Comparison of ENCODE assay signal across 23 cellular contexts in genomic region chr5:38330207-38330606, GRCh38.
DNase-seq lines count a peak whose midpoint lies in the region; ATAC-seq, FAIRE-seq and TF ChIP-seq lines count a peak whose summit lies in the region.
"Had no signal": no experiment of that assay in that cellular context is flagged by ENCODE, and none has a peak within 500 bp of the region (broad histone marks: within the 10 kb centered on the region; RNA-seq: fewer than 3 reads in every experiment).

No MANE protein-coding gene starts in this region.

- H3K36me3 Mint-ChIP-seq in effector memory CD8-positive, alpha-beta T cell (ENCODE audit: insufficient read depth): no peaks in the 10 kb centered on the region
- H3K36me3 Mint-ChIP-seq: neural progenitor cell; stimulated activated effector memory CD8-positive, alpha-beta T cell treated with anti-CD3 and anti-CD28 coated beads, Interleukin-12 subunit alpha, Interleukin-12 subunit beta, amount 100 ng/mL, for 72 hours had no signal

- H3K4me3 Mint-ChIP-seq in effector memory CD8-positive, alpha-beta T cell: no peak overlapping the region
- H3K4me3 Mint-ChIP-seq: CD4-positive, alpha-beta T cell; neural progenitor cell; stimulated activated effector memory CD8-positive, alpha-beta T cell treated with anti-CD3 and anti-CD28 coated beads, Interleukin-12 subunit alpha, Interleukin-12 subunit beta, amount 100 ng/mL, for 72 hours had no signal

- no peak for ATAC-seq in effector memory CD8-positive, alpha-beta T cell (replicated peaks)
- ATAC-seq: GM12878; heart left ventricle; PC-3; stimulated activated effector memory CD8-positive, alpha-beta T cell treated with anti-CD3 and anti-CD28 coated beads, Interleukin-12 subunit alpha, Interleukin-12 subunit beta, amount 100 ng/mL, for 72 hours had no signal

- H3K36me3 ChIP-seq in GM23248 (ENCODE audit: low read depth): no peaks in the 10 kb centered on the region
- no peaks in the 10 kb centered on the region for H3K36me3 ChIP-seq in SJSA1
- H3K36me3 ChIP-seq: heart left ventricle, left ventricle myocardium inferior, neural progenitor cell, SJCRH30 had no signal

- no peak overlapping the region for H2AFZ ChIP-seq in GM23248
- H2AFZ ChIP-seq: neural progenitor cell had no signal

- H3K9me3 ChIP-seq in GM23248 (ENCODE audit: low read depth) (no peaks in the 10 kb centered on the region), SJSA1 (replicated peaks) (peaks cover 3% of the 10 kb centered on the region; the same call in 1 of the 2 replicates)
- H3K9me3 ChIP-seq: left ventricle myocardium inferior, SJCRH30 had no signal

- H3K9me2 ChIP-seq in GM23248 (ENCODE audit: insufficient read depth): no peaks in the 10 kb centered on the region

- in situ Hi-C loops in GM23248 (cut with MboI): no loop called here

- no peak overlapping the region for H3K9ac ChIP-seq in GM23248
- H3K9ac ChIP-seq: neural progenitor cell had no signal

- H3K27me3 ChIP-seq in GM23248 (replicated peaks; ENCODE audit: insufficient read depth) (no peaks in the 10 kb centered on the region), SJSA1 (replicated peaks) (no peaks in the 10 kb centered on the region)
- H3K27me3 ChIP-seq: heart left ventricle, neural progenitor cell, SJCRH30 had no signal

- 0 out of 2 replicates have a peak overlapping the region, but pooled peaks have one; percentile 12 for H3K27ac ChIP-seq in GM23248
- H3K27ac ChIP-seq in SJSA1: peak overlapping the region; percentile 61
- H3K27ac ChIP-seq: heart left ventricle, left ventricle myocardium inferior, neural progenitor cell, SJCRH30 had no signal

- peaks cover 8% of the 10 kb centered on the region; the same call in 1 of the 2 replicates for H3F3A ChIP-seq in GM23248 (ENCODE audit: insufficient read depth)

- peaks cover 0 to 5% of the 10 kb centered on the region in 2 donors for H3K9me3 Mint-ChIP-seq in effector memory CD8-positive, alpha-beta T cell
- H3K9me3 Mint-ChIP-seq: CD4-positive, alpha-beta T cell; stimulated activated effector memory CD8-positive, alpha-beta T cell treated with anti-CD3 and anti-CD28 coated beads, Interleukin-12 subunit alpha, Interleukin-12 subunit beta, amount 100 ng/mL, for 72 hours had no signal

- TF ChIP-seq CTCF in fibroblast of mammary gland (conservative IDR thresholded peaks at IDR 0.05; ENCODE audit: control insufficient read depth, insufficient read depth, low read depth, low read length): no peak

- H3K4me1 ChIP-seq in GM23248 (ENCODE audit: insufficient read depth): peaks cover 16% of the 10 kb centered on the region
- peaks cover 23% of the 10 kb centered on the region for H3K4me1 ChIP-seq in SJSA1 (replicated peaks)
- H3K4me1 ChIP-seq: heart left ventricle, left ventricle myocardium inferior, neural progenitor cell had no signal

- peak; percentile 72 for DNase-seq in GM23248
- DNase-seq in SJSA1 (ENCODE audit: low read depth in 1 of 2, low spot score in 2 of 2): peak; percentile 53 to 72
- peak; percentile 3 for DNase-seq in fibroblast of mammary gland (ENCODE audit: low read depth)
- peak; percentile 71 for DNase-seq in urothelium cell line (ENCODE audit: low spot score)
- DNase-seq in effector memory CD8-positive, alpha-beta T cell: no peak
- DNase-seq in foreskin melanocyte: no peak
- DNase-seq in NCI-H446 treated with DMSO at 0.1 percent for 48 hours (lab: John Stamatoyannopoulos, UW): no peak
- DNase-seq: activated CD4-positive, alpha-beta T cell treated with anti-CD3 and anti-CD28 coated beads for 4 hours; activated naive CD4-positive, alpha-beta T cell treated with anti-CD3 and anti-CD28 coated beads, Interleukin-2, amount 50 U/mL, for 16 hours; aorta; CD4-positive, alpha-beta T cell; effector CD4-positive, alpha-beta T cell; heart left ventricle; left ventricle myocardium inferior; NCI-H1105 treated with DMSO at 0.1 percent for 48 hours; NCI-H2029 treated with DMSO at 0.1 percent for 48 hours; NCI-H345; PC-3; SJCRH30; stimulated activated CD4-positive, alpha-beta T cell treated with anti-CD3 and anti-CD28 coated beads, Interleukin-1b, Interleukin-23, amount 100 ng/mL, for 48 hours had no signal

- FAIRE-seq in urothelium cell line (lab: Jason Lieb, UNC): no peak
- FAIRE-seq: GM12878 had no signal

- no peaks in the 10 kb centered on the region for H3K79me2 ChIP-seq in GM23248 (ENCODE audit: insufficient read depth)

- no peaks in the 10 kb centered on the region for H4K20me1 ChIP-seq in GM23248 (ENCODE audit: insufficient read depth)

- H3K4me3 ChIP-seq in GM23248 (no peak overlapping the region), SJSA1 (no peak overlapping the region), fibroblast of mammary gland (ENCODE audit: control insufficient read depth, low read depth, low read length) (no peak overlapping the region)
- H3K4me3 ChIP-seq: GM12878, heart left ventricle, left ventricle myocardium inferior, neural progenitor cell, SJCRH30 had no signal

- no peak overlapping the region for H3K27ac Mint-ChIP-seq in effector memory CD8-positive, alpha-beta T cell
- H3K27ac Mint-ChIP-seq: CD4-positive, alpha-beta T cell; neural progenitor cell; stimulated activated effector memory CD8-positive, alpha-beta T cell treated with anti-CD3 and anti-CD28 coated beads, Interleukin-12 subunit alpha, Interleukin-12 subunit beta, amount 100 ng/mL, for 72 hours had no signal

- peaks cover 0 to 7% of the 10 kb centered on the region in 2 donors for H3K27me3 Mint-ChIP-seq in effector memory CD8-positive, alpha-beta T cell

- no peak overlapping the region for H3K4me2 ChIP-seq in GM23248 (ENCODE audit: unreplicated experiment)
- H3K4me2 ChIP-seq: neural progenitor cell had no signal

- 58 to 60% methylated on average over 4 of the region's 4 CpGs for WGBS in GM23248 (ENCODE audit: low coverage in 1 of 2, low lambda C conversion rate in 2 of 2, missing lambda C conversion rate in 2 of 2), 2 experiments

- H3K4me1 Mint-ChIP-seq in effector memory CD8-positive, alpha-beta T cell (ENCODE audit: low read depth in 2 of 2): no peaks in the 10 kb centered on the region
- H3K4me1 Mint-ChIP-seq: neural progenitor cell; stimulated activated effector memory CD8-positive, alpha-beta T cell treated with anti-CD3 and anti-CD28 coated beads, Interleukin-12 subunit alpha, Interleukin-12 subunit beta, amount 100 ng/mL, for 72 hours had no signal

Comparison
In these comparisons a context has a peak if more than half of its experiments do, and no peak if none do; other contexts are left out.
1. DNase-seq: peak in GM23248 (single experiment), SJSA1 (2 of 2), fibroblast of mammary gland (single experiment) and urothelium cell line (single experiment); none in effector memory CD8-positive, alpha-beta T cell (0 of 3), foreskin melanocyte (single experiment) and NCI-H446 treated with DMSO at 0.1 percent for 48 hours (single experiment).